ENCODE assay signal across 22 cellular contexts in genomic region chr12:6438345-6438744, GRCh38.
DNase-seq lines count a peak whose midpoint lies in the region; ATAC-seq lines count a peak whose summit lies in the region.
"Had no signal": no experiment of that assay in that cellular context is flagged by ENCODE, and none has a peak within 500 bp of the region (broad histone marks: within the 10 kb centered on the region; RNA-seq: fewer than 3 reads in every experiment).

No MANE protein-coding gene starts in this region.

- ATAC-seq in activated naive CD8-positive, alpha-beta T cell treated with anti-CD3 and anti-CD28 coated beads, Interleukin-2, amount 50 U/mL, for 24 hours = no peak
- ATAC-seq in GM18498 (IDR thresholded peaks at IDR 0.05; ENCODE audit: unreplicated experiment) = no peak
- ATAC-seq: left ventricle myocardium superior had no signal

- H3K9me3 Mint-ChIP-seq in activated T-cell treated with anti-CD3 and anti-CD28 coated beads, Interleukin-2, amount 50 U/mL, for 24 hours = no peaks in the 10 kb centered on the region
- H3K9me3 Mint-ChIP-seq in activated naive CD8-positive, alpha-beta T cell treated with anti-CD3 and anti-CD28 coated beads, Interleukin-2, amount 50 U/mL, for 24 hours = no peaks in the 10 kb centered on the region
- H3K9me3 Mint-ChIP-seq in stimulated activated naive CD8-positive, alpha-beta T cell treated with anti-CD3 and anti-CD28 coated beads, Interleukin-15, Interleukin-2, amounts not matched to agents 100 ng/mL and 50 ng/mL, for 24 hours = no peaks in the 10 kb centered on the region
- H3K9me3 Mint-ChIP-seq: immature natural killer cell, naive B cell had no signal

- no peaks in the 10 kb centered on the region for H3K27me3 Mint-ChIP-seq in activated T-cell treated with anti-CD3 and anti-CD28 coated beads, Interleukin-2, amount 50 U/mL, for 24 hours
- no peaks in the 10 kb centered on the region for H3K27me3 Mint-ChIP-seq in activated naive CD8-positive, alpha-beta T cell treated with anti-CD3 and anti-CD28 coated beads, Interleukin-2, amount 50 U/mL, for 24 hours
- H3K27me3 Mint-ChIP-seq in stimulated activated naive CD8-positive, alpha-beta T cell treated with anti-CD3 and anti-CD28 coated beads, Interleukin-15, Interleukin-2, amounts not matched to agents 100 ng/mL and 50 ng/mL, for 24 hours = no peaks in the 10 kb centered on the region
- H3K27me3 Mint-ChIP-seq: naive B cell had no signal

- H3K36me3 Mint-ChIP-seq in activated T-cell treated with anti-CD3 and anti-CD28 coated beads, Interleukin-2, amount 50 U/mL, for 24 hours (ENCODE audit: low read depth) = peaks cover 1% of the 10 kb centered on the region
- peaks cover 17% of the 10 kb centered on the region for H3K36me3 Mint-ChIP-seq in activated naive CD8-positive, alpha-beta T cell treated with anti-CD3 and anti-CD28 coated beads, Interleukin-2, amount 50 U/mL, for 24 hours (ENCODE audit: low read depth)
- peaks cover 18% of the 10 kb centered on the region for H3K36me3 Mint-ChIP-seq in stimulated activated naive CD8-positive, alpha-beta T cell treated with anti-CD3 and anti-CD28 coated beads, Interleukin-15, Interleukin-2, amounts not matched to agents 100 ng/mL and 50 ng/mL, for 24 hours (ENCODE audit: low read depth)
- H3K36me3 Mint-ChIP-seq: naive B cell had no signal

- no peak overlapping the region for H3K4me3 Mint-ChIP-seq in activated T-cell treated with anti-CD3 and anti-CD28 coated beads, Interleukin-2, amount 50 U/mL, for 24 hours
- H3K4me3 Mint-ChIP-seq in activated naive CD8-positive, alpha-beta T cell treated with anti-CD3 and anti-CD28 coated beads, Interleukin-2, amount 50 U/mL, for 24 hours = peak overlapping the region; percentile 62
- H3K4me3 Mint-ChIP-seq in stimulated activated naive CD8-positive, alpha-beta T cell treated with anti-CD3 and anti-CD28 coated beads, Interleukin-15, Interleukin-2, amounts not matched to agents 100 ng/mL and 50 ng/mL, for 24 hours = peak overlapping the region; percentile 61
- H3K4me3 Mint-ChIP-seq: immature natural killer cell, naive B cell had no signal

- H3K4me1 Mint-ChIP-seq in activated T-cell treated with anti-CD3 and anti-CD28 coated beads, Interleukin-2, amount 50 U/mL, for 24 hours (ENCODE audit: low read depth) = peaks cover 78% of the 10 kb centered on the region
- H3K4me1 Mint-ChIP-seq in activated naive CD8-positive, alpha-beta T cell treated with anti-CD3 and anti-CD28 coated beads, Interleukin-2, amount 50 U/mL, for 24 hours = peaks cover 85% of the 10 kb centered on the region
- H3K4me1 Mint-ChIP-seq in stimulated activated naive CD8-positive, alpha-beta T cell treated with anti-CD3 and anti-CD28 coated beads, Interleukin-15, Interleukin-2, amounts not matched to agents 100 ng/mL and 50 ng/mL, for 24 hours (ENCODE audit: low read depth) = peaks cover 94% of the 10 kb centered on the region

- peak overlapping the region; percentile 36 for H3K27ac Mint-ChIP-seq in activated T-cell treated with anti-CD3 and anti-CD28 coated beads, Interleukin-2, amount 50 U/mL, for 24 hours
- H3K27ac Mint-ChIP-seq in activated naive CD8-positive, alpha-beta T cell treated with anti-CD3 and anti-CD28 coated beads, Interleukin-2, amount 50 U/mL, for 24 hours = peak overlapping the region; percentile 92
- peak overlapping the region; percentile 82 for H3K27ac Mint-ChIP-seq in stimulated activated naive CD8-positive, alpha-beta T cell treated with anti-CD3 and anti-CD28 coated beads, Interleukin-15, Interleukin-2, amounts not matched to agents 100 ng/mL and 50 ng/mL, for 24 hours

- peak; percentile 16 for DNase-seq in activated T-cell treated with anti-CD3 and anti-CD28 coated beads, Interleukin-2, amount 50 U/mL, for 24 hours
- DNase-seq in activated T-cell treated with anti-CD3 and anti-CD28 coated beads for 4 hours (no peak), cerebellar cortex (ENCODE audit: low spot score) (no peak)
- DNase-seq in activated naive CD8-positive, alpha-beta T cell treated with anti-CD3 and anti-CD28 coated beads, Interleukin-2, amount 50 U/mL, for 24 hours = peak; percentile 12
- DNase-seq: activated CD4-positive, CD25-positive, alpha-beta regulatory T cell; activated effector memory CD4-positive, alpha-beta T cell treated with Interleukin-2 at 50 U/mL for 16 hours; amniotic stem cell; BE2C; DMS53; effector CD8-positive, alpha-beta T cell; foreskin fibroblast; immature natural killer cell; left ventricle myocardium superior; naive B cell; NCI-H2171 treated with DMSO at 0.1 percent for 48 hours; NCI-H524; occipital lobe; SIG-M5; small intestine; stimulated activated CD4-positive, alpha-beta T cell treated with anti-CD3 and anti-CD28 coated beads, Interleukin-1b, Interleukin-23, amount 100 ng/mL, for 48 hours had no signal

Comparison
In these comparisons a context has a peak if more than half of its experiments do, and no peak if none do; other contexts are left out.
1. DNase-seq: peak in activated T-cell treated with anti-CD3 and anti-CD28 coated beads, Interleukin-2, amount 50 U/mL, for 24 hours (single experiment) and activated naive CD8-positive, alpha-beta T cell treated with anti-CD3 and anti-CD28 coated beads, Interleukin-2, amount 50 U/mL, for 24 hours (single experiment); none in activated T-cell treated with anti-CD3 and anti-CD28 coated beads for 4 hours (single experiment) and cerebellar cortex (single experiment).
2. H3K27ac Mint-ChIP-seq: peak in every context shown above with its lines; median percentile 92 in activated naive CD8-positive, alpha-beta T cell treated with anti-CD3 and anti-CD28 coated beads, Interleukin-2, amount 50 U/mL, for 24 hours; 82 in stimulated activated naive CD8-positive, alpha-beta T cell treated with anti-CD3 and anti-CD28 coated beads, Interleukin-15, Interleukin-2, amounts not matched to agents 100 ng/mL and 50 ng/mL, for 24 hours; 36 in activated T-cell treated with anti-CD3 and anti-CD28 coated beads, Interleukin-2, amount 50 U/mL, for 24 hours.